Comparison of ENCODE assay signal across 8 cellular contexts in the genomic region with DNA sequence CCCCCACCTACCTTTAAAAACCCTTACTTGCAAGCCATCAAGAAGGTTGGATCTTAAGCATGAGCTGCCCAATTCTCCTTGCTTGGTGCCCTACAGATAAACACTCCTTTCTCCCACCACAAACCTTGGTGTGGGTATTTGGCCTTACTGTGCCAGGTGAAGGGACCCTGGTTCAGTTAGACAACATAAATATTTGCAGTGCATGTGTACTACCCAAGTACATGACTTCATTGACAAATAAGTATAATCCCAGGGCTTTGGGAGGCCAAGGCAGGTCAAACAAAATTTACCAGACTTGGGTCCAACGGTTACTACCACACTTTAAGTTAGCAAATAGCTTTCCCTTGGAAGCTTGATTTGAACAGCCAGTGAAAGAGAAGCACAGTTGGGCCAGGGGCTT.
"Had no signal": no experiment of that assay in that cellular context is flagged by ENCODE, and none has a peak within 500 bp of the region (broad histone marks: within the 10 kb centered on the region; RNA-seq: fewer than 3 reads in every experiment).

No MANE protein-coding gene starts in this region.

- DNase-seq: GDM1, GF-D8 had no signal

- H3K4me3 ChIP-seq: GM12878 had no signal

- ATAC-seq: GM12878 had no signal

- FAIRE-seq: G401.6, GM12878, GM12891, GM12892, GM18507, GM19239 had no signal
